In genomic region chrX:39260965-39261364, GRCh38 we compare ENCODE assay signal across 15 cellular contexts.
DNase-seq lines count a peak whose midpoint lies in the region; ATAC-seq, FAIRE-seq and TF ChIP-seq lines count a peak whose summit lies in the region.
"Had no signal": no experiment of that assay in that cellular context is flagged by ENCODE, and none has a peak within 500 bp of the region (broad histone marks: within the 10 kb centered on the region; RNA-seq: fewer than 3 reads in every experiment).

No MANE protein-coding gene starts in this region.

- H3K4me1 Mint-ChIP-seq in activated T-helper 1 cell treated with anti-CD3 and anti-CD28 coated beads, Interleukin-12 subunit alpha, Interleukin-12 subunit beta, Interleukin-2, Interleukin-4 antibody, amounts not matched to agents 30 ng/mL and 10 ng/mL and 1 ng/mL, durations not matched to agents 14 hours and 24 hours and 36 hours (ENCODE audit: low read depth) = peaks cover 40% of the 10 kb centered on the region
- H3K4me1 Mint-ChIP-seq: IgD-negative memory B cell had no signal

- H3K27ac ChIP-seq in ACC112 (ENCODE audit: low read depth, low read length) (peak overlapping the region; percentile 26; the same call in 1 of the 2 replicates), foreskin keratinocyte (peak overlapping the region; percentile 84)
- H3K27ac ChIP-seq: body of pancreas, RWPE1 had no signal

- H3K4me3 ChIP-seq in ACC112 (ENCODE audit: low read depth, low read length) = no peak overlapping the region
- H3K4me3 ChIP-seq: body of pancreas, dorsolateral prefrontal cortex had no signal

- H3K4me3 Mint-ChIP-seq in activated T-helper 1 cell treated with anti-CD3 and anti-CD28 coated beads, Interleukin-12 subunit alpha, Interleukin-12 subunit beta, Interleukin-2, Interleukin-4 antibody, amounts not matched to agents 30 ng/mL and 10 ng/mL and 1 ng/mL, durations not matched to agents 14 hours and 24 hours and 36 hours = no peak overlapping the region
- H3K4me3 Mint-ChIP-seq: B cell, IgD-negative memory B cell had no signal

- H3K27me3 Mint-ChIP-seq in activated T-helper 1 cell treated with anti-CD3 and anti-CD28 coated beads, Interleukin-12 subunit alpha, Interleukin-12 subunit beta, Interleukin-2, Interleukin-4 antibody, amounts not matched to agents 30 ng/mL and 10 ng/mL and 1 ng/mL, durations not matched to agents 14 hours and 24 hours and 36 hours (ENCODE audit: insufficient read depth) = no peaks in the 10 kb centered on the region
- H3K27me3 Mint-ChIP-seq: B cell had no signal

- H3K36me3 ChIP-seq in ACC112 (ENCODE audit: insufficient read depth, low read length) = no peaks in the 10 kb centered on the region

- H3K27me3 ChIP-seq in ACC112 (ENCODE audit: insufficient read depth, low read length) = no peaks in the 10 kb centered on the region
- no peaks in the 10 kb centered on the region for H3K27me3 ChIP-seq in foreskin keratinocyte
- H3K27me3 ChIP-seq: body of pancreas had no signal

- intact Hi-C loops in activated T-helper 1 cell treated with anti-CD3 and anti-CD28 coated beads, Interleukin-12 subunit alpha, Interleukin-12 subunit beta, Interleukin-2, Interleukin-4 antibody, amounts not matched to agents 30 ng/mL and 10 ng/mL and 1 ng/mL, durations not matched to agents 14 hours and 24 hours and 36 hours (cut with micrococcal nuclease) = loop anchor here (1.0 to 5.0 kb wide), 10 partner anchors 64 to 511 kb away; no protein-coding TSS in a partner anchor

- no peak for TF ChIP-seq CTCF in D721Med (IDR thresholded peaks at IDR 0.05; ENCODE audit: insufficient read depth, missing control alignments)
- peak; percentile 27 for TF ChIP-seq CTCF in foreskin keratinocyte (conservative IDR thresholded peaks at IDR 0.05)

- peak overlapping the region; percentile 56 for H3K27ac Mint-ChIP-seq in activated T-helper 1 cell treated with anti-CD3 and anti-CD28 coated beads, Interleukin-12 subunit alpha, Interleukin-12 subunit beta, Interleukin-2, Interleukin-4 antibody, amounts not matched to agents 30 ng/mL and 10 ng/mL and 1 ng/mL, durations not matched to agents 14 hours and 24 hours and 36 hours
- H3K27ac Mint-ChIP-seq: B cell, IgD-negative memory B cell had no signal

- no peaks in the 10 kb centered on the region for H3K4me1 ChIP-seq in ACC112 (ENCODE audit: control insufficient read depth, insufficient read depth, low read length, unreplicated experiment)
- peaks cover 9% of the 10 kb centered on the region for H3K4me1 ChIP-seq in foreskin keratinocyte
- H3K4me1 ChIP-seq: body of pancreas had no signal

- no peaks in the 10 kb centered on the region for H3K79me2 ChIP-seq in ACC112 (ENCODE audit: control insufficient read depth, insufficient read depth, low read length, unreplicated experiment)

- no peaks in the 10 kb centered on the region for H3K9me3 Mint-ChIP-seq in activated T-helper 1 cell treated with anti-CD3 and anti-CD28 coated beads, Interleukin-12 subunit alpha, Interleukin-12 subunit beta, Interleukin-2, Interleukin-4 antibody, amounts not matched to agents 30 ng/mL and 10 ng/mL and 1 ng/mL, durations not matched to agents 14 hours and 24 hours and 36 hours
- H3K9me3 Mint-ChIP-seq: IgD-negative memory B cell had no signal

- peaks cover 11% of the 10 kb centered on the region for H3K36me3 Mint-ChIP-seq in activated T-helper 1 cell treated with anti-CD3 and anti-CD28 coated beads, Interleukin-12 subunit alpha, Interleukin-12 subunit beta, Interleukin-2, Interleukin-4 antibody, amounts not matched to agents 30 ng/mL and 10 ng/mL and 1 ng/mL, durations not matched to agents 14 hours and 24 hours and 36 hours (ENCODE audit: low read depth)

- DNase-seq in D721Med (ENCODE audit: insufficient read length, low spot score) = no peak
- DNase-seq in activated T-helper 1 cell treated with anti-CD3 and anti-CD28 coated beads, Interleukin-12 subunit alpha, Interleukin-12 subunit beta, Interleukin-2, Interleukin-4 antibody, amounts not matched to agents 30 ng/mL and 10 ng/mL and 1 ng/mL, durations not matched to agents 14 hours and 24 hours and 36 hours (ENCODE audit: low spot score) = no peak
- DNase-seq in foreskin keratinocyte = peak; percentile 41 to 64
- no peak for DNase-seq in cerebellar cortex (ENCODE audit: low spot score)
- DNase-seq: activated effector memory CD4-positive, alpha-beta T cell treated with anti-CD3 and anti-CD28 coated beads, Interleukin-2, amount 50 U/mL, for 16 hours; dorsolateral prefrontal cortex; NCI-H2171 had no signal

- FAIRE-seq in D721Med (lab: Jason Lieb, UNC) = peak; percentile 53

- H2AFZ ChIP-seq in ACC112 (ENCODE audit: low read length, unreplicated experiment) = no peak overlapping the region

- ATAC-seq in foreskin keratinocyte (peak; percentile 73), HG03039 (IDR thresholded peaks at IDR 0.05; ENCODE audit: unreplicated experiment) (no peak), GM19467 (IDR thresholded peaks at IDR 0.05; ENCODE audit: unreplicated experiment) (no peak), GM21515 (IDR thresholded peaks at IDR 0.05; ENCODE audit: unreplicated experiment) (no peak)
- ATAC-seq: body of pancreas had no signal

Comparison
In these comparisons a context has a peak if more than half of its experiments do, and no peak if none do; other contexts are left out.
1. DNase-seq: peak in foreskin keratinocyte (2 of 2); none in D721Med (single experiment), activated T-helper 1 cell treated with anti-CD3 and anti-CD28 coated beads, Interleukin-12 subunit alpha, Interleukin-12 subunit beta, Interleukin-2, Interleukin-4 antibody, amounts not matched to agents 30 ng/mL and 10 ng/mL and 1 ng/mL, durations not matched to agents 14 hours and 24 hours and 36 hours (single experiment) and cerebellar cortex (single experiment).